In the genomic region with DNA sequence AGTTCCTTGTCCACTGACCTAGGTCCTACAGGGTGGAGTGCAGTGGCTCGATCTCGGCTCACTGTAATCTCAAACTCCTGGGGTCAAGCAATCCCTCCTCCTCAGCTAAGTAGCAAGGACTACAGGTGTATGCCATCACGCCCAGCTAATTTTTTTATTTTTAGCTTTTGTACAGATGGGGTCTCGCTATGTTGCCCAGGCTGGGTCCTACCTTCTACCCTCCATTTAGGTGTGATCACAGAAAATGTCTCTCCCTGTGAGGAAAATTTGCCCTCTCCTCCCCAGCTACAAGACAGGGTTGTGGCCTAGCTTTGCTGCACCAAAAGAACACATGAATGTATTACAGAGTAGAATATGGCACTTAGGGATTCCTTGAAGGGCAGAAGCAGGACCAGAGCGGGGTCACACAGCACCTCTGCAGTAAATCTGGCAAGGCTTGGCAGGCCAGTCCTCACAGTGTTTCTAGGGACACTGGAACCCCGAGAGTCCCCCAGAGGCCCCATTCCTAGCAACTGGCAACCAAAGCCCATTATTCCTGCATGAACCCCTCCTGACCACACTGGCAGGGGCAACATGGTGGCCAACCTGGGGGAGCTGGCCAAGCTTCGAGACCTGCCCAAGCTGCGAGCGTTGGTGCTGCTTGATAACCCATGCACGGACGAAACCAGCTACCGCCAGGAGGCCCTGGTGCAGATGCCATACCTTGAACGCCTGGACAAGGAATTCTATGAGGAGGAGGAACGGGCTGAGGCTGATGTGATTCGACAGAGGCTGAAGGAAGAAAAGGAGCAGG, we compare ENCODE assay signal across 1 cellular context.
TF ChIP-seq lines count a peak whose summit lies in the region.

No MANE protein-coding gene starts in this region.

TF ChIP-seq in H1, 55 proteins besides CTCF, POLR2A, EP300 and RAD21:
- TF ChIP-seq KDM1A (IDR thresholded peaks at IDR 0.05; ENCODE audit: borderline replicate concordance, low read length) (0 out of 2 replicates have a peak, but pooled peaks have one; percentile 16), BCL11A (IDR thresholded peaks at IDR 0.05; ENCODE audit: low read depth in 2 of 2, low read length in 2 of 2) (no peak)
